17 cellular contexts compared by ENCODE assay signal in the genomic region with DNA sequence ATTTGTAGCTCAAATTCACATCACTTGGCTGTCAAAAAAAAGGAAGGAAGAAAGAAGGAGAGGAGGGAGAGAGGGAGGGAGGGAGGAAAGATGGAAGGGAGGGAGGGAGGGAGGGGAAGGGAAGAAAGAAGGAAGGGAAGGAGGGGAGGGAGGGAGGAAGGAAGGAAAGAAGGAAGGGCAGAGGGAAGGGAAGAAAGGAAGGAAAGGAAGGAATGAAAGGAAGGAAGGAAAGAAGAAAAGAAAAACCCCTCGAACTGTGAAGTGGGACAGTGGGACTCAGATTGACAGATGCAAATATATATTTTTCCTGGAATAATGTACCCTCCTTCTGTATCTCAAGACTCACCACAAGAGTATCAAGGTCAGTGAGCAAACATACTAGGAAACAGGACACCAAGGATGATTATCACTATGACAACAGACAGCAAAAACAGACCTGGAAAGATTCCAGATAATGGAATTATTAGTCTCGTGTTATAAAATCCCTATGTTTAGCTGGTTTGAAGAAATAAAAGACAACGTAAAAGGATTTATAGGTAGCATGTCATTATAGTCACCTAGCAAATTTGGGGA. TPM values are rescaled to one million over a fixed set of nuclear protein-coding genes. Genes with fewer than 3 reads are reported as not detected.
DNase-seq lines count a peak whose midpoint lies in the region; ATAC-seq, FAIRE-seq and TF ChIP-seq lines count a peak whose summit lies in the region.
"Had no signal": no experiment of that assay in that cellular context is flagged by ENCODE, and none has a peak within 500 bp of the region (broad histone marks: within the 10 kb centered on the region; RNA-seq: fewer than 3 reads in every experiment).

No MANE protein-coding gene starts in this region.

- no peaks in the 10 kb centered on the region for H3K9me3 ChIP-seq in adrenal gland (replicated peaks in 1 of 3)
- no peaks in the 10 kb centered on the region for H3K9me3 ChIP-seq in pancreas
- H3K9me3 ChIP-seq: psoas muscle had no signal

- DNase-seq in DMS53 (lab: John Stamatoyannopoulos, UW) (peak; percentile 74), DMS53 treated with DMSO at 0.1 percent for 48 hours (lab: John Stamatoyannopoulos, UW; ENCODE audit: unreplicated experiment) (no peak), NCI-H226 (peak; percentile 38), adrenal gland (no peak), pancreas (no peak), COR-L47 (lab: John Stamatoyannopoulos, UW) (no peak), NCI-H1694 (lab: John Stamatoyannopoulos, UW) (no peak)
- DNase-seq: activated gamma-delta T cell treated with Interleukin-2 at 50 U/mL for 16 hours, C1 segment of cervical spinal cord, IMR-90, naive B cell, NCI-H1105, psoas muscle, substantia nigra had no signal

- H3K4me3 ChIP-seq in adrenal gland (peak overlapping the region in 1 of 4 donors; percentile 31), pancreas (no peak overlapping the region)
- H3K4me3 ChIP-seq: psoas muscle had no signal

- no peaks in the 10 kb centered on the region for H3K36me3 ChIP-seq in adrenal gland (replicated peaks in 1 of 2)
- no peaks in the 10 kb centered on the region for H3K36me3 ChIP-seq in pancreas

- peak in 2 of 6 experiments; percentile 12 to 17 for TF ChIP-seq CTCF in adrenal gland (IDR thresholded peaks at IDR 0.05)
- TF ChIP-seq CTCF in pancreas (IDR thresholded peaks at IDR 0.05): no peak

- ATAC-seq in pancreas (peak; percentile 60 to 76 (median 66)), HG02973 (IDR thresholded peaks at IDR 0.05; ENCODE audit: unreplicated experiment) (no peak)
- ATAC-seq: left lobe of liver, psoas muscle had no signal

- peak overlapping the region in 4 of 5 donors; percentile 55 to 82 (median 64) for H3K27ac ChIP-seq in adrenal gland
- no peak overlapping the region for H3K27ac ChIP-seq in pancreas
- H3K27ac ChIP-seq: 22Rv1, psoas muscle had no signal

- no peak for FAIRE-seq in pancreas (lab: Jason Lieb, UNC)

- intact Hi-C loops in adrenal gland (cut with DNase I): no loop called here
- intact Hi-C loops in pancreas (cut with DNase I): no loop called here

- no peak for TF ChIP-seq POLR2A in adrenal gland (IDR thresholded peaks at IDR 0.05)

- H3K4me1 ChIP-seq in adrenal gland (replicated peaks in 1 of 2) (peaks cover 25 to 29% of the 10 kb centered on the region in 2 donors), pancreas (peaks cover 0 to 8% (median 5%) of the 10 kb centered on the region in 3 donors)
- H3K4me1 ChIP-seq: psoas muscle had no signal

- WGBS in adrenal gland, 4 donors: 4 to 13% (median 8%) methylated on average over 3 of the region's 3 CpGs
- WGBS in pancreas, 2 donors: 13 to 19% methylated on average over 3 of the region's 3 CpGs

- no peaks in the 10 kb centered on the region for H3K27me3 ChIP-seq in adrenal gland
- H3K27me3 ChIP-seq in pancreas: no peaks in the 10 kb centered on the region

RNA-seq across cellular contexts. Expression of a gene that starts 24.2 kb away (rescaled TPM):
- total RNA-seq in adrenal gland (10 to 100 TPM; 17.9 to 30.8 (median 24.9) TPM), pancreas (10 to 100 TPM; 12.7 to 26.5 (median 16.5) TPM)
- polyA plus RNA-seq in adrenal gland (10 to 100 TPM; 12.4 to 21.3 (median 12.8) TPM), pancreas (10 to 100 TPM; 22.6 to 22.8 TPM)

Comparison
In these comparisons a context has a peak if more than half of its experiments do, and no peak if none do; other contexts are left out.
1. DNase-seq: peak in DMS53 (single experiment) and NCI-H226 (single experiment); none in DMS53 treated with DMSO at 0.1 percent for 48 hours (single experiment), adrenal gland (0 of 7), pancreas (0 of 6), COR-L47 (single experiment) and NCI-H1694 (single experiment).
2. H3K27ac ChIP-seq: peak in adrenal gland (4 of 5); none in pancreas (0 of 4).